In the genomic region with DNA sequence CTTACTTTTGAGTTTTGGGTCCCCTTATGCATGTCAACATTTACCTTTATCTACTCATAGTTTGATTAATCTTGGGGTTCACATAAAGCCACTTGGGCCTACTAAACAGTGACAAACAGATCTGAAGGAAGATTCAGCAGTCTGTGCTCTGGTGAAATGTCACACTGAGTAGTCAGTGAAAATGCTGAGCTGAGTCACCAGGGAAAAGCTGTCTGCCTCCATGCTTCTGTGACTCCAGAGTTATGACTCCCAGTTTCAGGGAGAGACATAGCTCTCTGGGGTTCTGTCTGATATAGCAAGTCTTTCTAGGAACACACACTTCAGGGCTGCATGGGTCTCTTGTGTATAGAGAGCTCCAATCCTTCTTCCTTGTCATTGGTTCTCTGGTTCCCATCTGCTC, we compare ENCODE assay signal across 22 cellular contexts.
DNase-seq lines count a peak whose midpoint lies in the region; TF ChIP-seq lines count a peak whose summit lies in the region.
"Had no signal": no experiment of that assay in that cellular context is flagged by ENCODE, and none has a peak within 500 bp of the region (broad histone marks: within the 10 kb centered on the region; RNA-seq: fewer than 3 reads in every experiment).

No MANE protein-coding gene starts in this region.

- H3K4me1 ChIP-seq in breast epithelium, result no peaks in the 10 kb centered on the region
- H3K4me1 ChIP-seq: ascending aorta, colonic mucosa, vagina had no signal

- BruUV-seq in MCF 10A (replicated peaks; lab: Mats Ljungman, UMichigan), result no TSS peak

- CTCF ChIA-PET in MCF 10A (lab: Yijun Ruan, JAX), result no interaction called here

- no peaks in the 10 kb centered on the region for H3K9me3 ChIP-seq in breast epithelium
- H3K9me3 ChIP-seq: ascending aorta, colonic mucosa, vagina had no signal

- intact Hi-C loops in MCF 10A (cut with micrococcal nuclease) (no loop called here), breast epithelium (cut with DNase I; ENCODE audit: low total_unique reads) (no loop called here), posterior vena cava (cut with DNase I) (no loop called here)

- TF ChIP-seq CTCF in MCF 10A (IDR thresholded peaks at IDR 0.05; ENCODE audit: unreplicated experiment), result no peak
- no peak for TF ChIP-seq CTCF in breast epithelium (IDR thresholded peaks at IDR 0.05)

- DNase-seq in MCF 10A (ENCODE audit: unreplicated experiment) (peak; percentile 5), breast epithelium (ENCODE audit: low spot score in 2 of 2) (no peak), amniotic stem cell (lab: John Stamatoyannopoulos, UW) (peak; percentile 15), glomerular visceral epithelial cell (ENCODE audit: extremely low spot score) (peak; percentile 56), stromal cell of bone marrow (ENCODE audit: low read depth) (peak; percentile 6), NAMALWA (ENCODE audit: low spot score) (no peak), posterior vena cava (ENCODE audit: low spot score) (no peak), superior temporal gyrus (ENCODE audit: extremely low spot score) (no peak)
- DNase-seq: activated CD8-positive, alpha-beta memory T cell treated with anti-CD3 and anti-CD28 coated beads for 24 hours; activated naive CD4-positive, alpha-beta T cell treated with anti-CD3 and anti-CD28 coated beads, Interleukin-2, amount 10 ng/mL, durations not matched to agents 7 days and 5 days; activated T-cell treated with anti-CD3 and anti-CD28 coated beads, Interleukin-2, amount 50 U/mL, for 72 hours; colonic mucosa; NCI-H1417 treated with DMSO at 0.1 percent for 48 hours; NCI-H524 treated with DMSO at 0.1 percent for 48 hours; Right ventricle myocardium superior; stimulated activated CD8-positive, alpha-beta memory T cell treated with anti-CD3 and anti-CD28 coated beads, Interleukin-4, amount 100 ng/mL, for 48 hours; substantia nigra had no signal

- no peak overlapping the region for H3K27ac ChIP-seq in breast epithelium
- H3K27ac ChIP-seq: ascending aorta, C4-2B, colonic mucosa, hepatocyte, vagina had no signal

- no peaks in the 10 kb centered on the region for H3K36me3 Mint-ChIP-seq in MCF 10A (ENCODE audit: insufficient read depth, unreplicated experiment)
- H3K36me3 Mint-ChIP-seq: activated naive CD4-positive, alpha-beta T cell treated with anti-CD3 and anti-CD28 coated beads, Interleukin-2, amount 10 ng/mL, durations not matched to agents 7 days and 5 days had no signal

- POLR2A ChIA-PET in MCF 10A (lab: Yijun Ruan, JAX), result no interaction called here

- H3K9me3 Mint-ChIP-seq in MCF 10A (ENCODE audit: unreplicated experiment), result no peaks in the 10 kb centered on the region
- H3K9me3 Mint-ChIP-seq: activated naive CD4-positive, alpha-beta T cell treated with anti-CD3 and anti-CD28 coated beads, Interleukin-2, amount 10 ng/mL, durations not matched to agents 7 days and 5 days had no signal

- H3K27me3 ChIP-seq in breast epithelium, result no peaks in the 10 kb centered on the region
- H3K27me3 ChIP-seq: ascending aorta, colonic mucosa, hepatocyte, vagina had no signal

- no peak overlapping the region for H3K4me3 Mint-ChIP-seq in MCF 10A (ENCODE audit: unreplicated experiment)
- H3K4me3 Mint-ChIP-seq: activated naive CD4-positive, alpha-beta T cell treated with anti-CD3 and anti-CD28 coated beads, Interleukin-2, amount 10 ng/mL, durations not matched to agents 7 days and 5 days; activated T-cell treated with anti-CD3 and anti-CD28 coated beads, Interleukin-2, amount 50 U/mL, for 72 hours had no signal

- H3K36me3 ChIP-seq in breast epithelium, result no peaks in the 10 kb centered on the region
- H3K36me3 ChIP-seq: ascending aorta, colonic mucosa, vagina had no signal

- no peaks in the 10 kb centered on the region for H3K4me1 Mint-ChIP-seq in MCF 10A (ENCODE audit: insufficient read depth, unreplicated experiment)
- H3K4me1 Mint-ChIP-seq: activated naive CD4-positive, alpha-beta T cell treated with anti-CD3 and anti-CD28 coated beads, Interleukin-2, amount 10 ng/mL, durations not matched to agents 7 days and 5 days had no signal

- H3K27me3 Mint-ChIP-seq in MCF 10A (ENCODE audit: insufficient read depth, unreplicated experiment), result no peaks in the 10 kb centered on the region
- H3K27me3 Mint-ChIP-seq: activated naive CD4-positive, alpha-beta T cell treated with anti-CD3 and anti-CD28 coated beads, Interleukin-2, amount 10 ng/mL, durations not matched to agents 7 days and 5 days had no signal

- TF ChIP-seq POLR2A in breast epithelium (IDR thresholded peaks at IDR 0.05), result no peak

- no peak overlapping the region for H3K4me3 ChIP-seq in breast epithelium
- H3K4me3 ChIP-seq: ascending aorta, colonic mucosa, hepatocyte, lung, vagina had no signal

- no peak overlapping the region for H3K27ac Mint-ChIP-seq in MCF 10A (ENCODE audit: low read depth, unreplicated experiment)
- H3K27ac Mint-ChIP-seq: activated naive CD4-positive, alpha-beta T cell treated with anti-CD3 and anti-CD28 coated beads, Interleukin-2, amount 10 ng/mL, durations not matched to agents 7 days and 5 days; activated T-cell treated with anti-CD3 and anti-CD28 coated beads, Interleukin-2, amount 50 U/mL, for 72 hours had no signal

Comparison
In these comparisons a context has a peak if more than half of its experiments do, and no peak if none do; other contexts are left out.
1. DNase-seq: peak in MCF 10A (single experiment), amniotic stem cell (single experiment), glomerular visceral epithelial cell (single experiment) and stromal cell of bone marrow (single experiment); none in breast epithelium (0 of 2), NAMALWA (single experiment), posterior vena cava (single experiment) and superior temporal gyrus (single experiment).